In the genomic region with DNA sequence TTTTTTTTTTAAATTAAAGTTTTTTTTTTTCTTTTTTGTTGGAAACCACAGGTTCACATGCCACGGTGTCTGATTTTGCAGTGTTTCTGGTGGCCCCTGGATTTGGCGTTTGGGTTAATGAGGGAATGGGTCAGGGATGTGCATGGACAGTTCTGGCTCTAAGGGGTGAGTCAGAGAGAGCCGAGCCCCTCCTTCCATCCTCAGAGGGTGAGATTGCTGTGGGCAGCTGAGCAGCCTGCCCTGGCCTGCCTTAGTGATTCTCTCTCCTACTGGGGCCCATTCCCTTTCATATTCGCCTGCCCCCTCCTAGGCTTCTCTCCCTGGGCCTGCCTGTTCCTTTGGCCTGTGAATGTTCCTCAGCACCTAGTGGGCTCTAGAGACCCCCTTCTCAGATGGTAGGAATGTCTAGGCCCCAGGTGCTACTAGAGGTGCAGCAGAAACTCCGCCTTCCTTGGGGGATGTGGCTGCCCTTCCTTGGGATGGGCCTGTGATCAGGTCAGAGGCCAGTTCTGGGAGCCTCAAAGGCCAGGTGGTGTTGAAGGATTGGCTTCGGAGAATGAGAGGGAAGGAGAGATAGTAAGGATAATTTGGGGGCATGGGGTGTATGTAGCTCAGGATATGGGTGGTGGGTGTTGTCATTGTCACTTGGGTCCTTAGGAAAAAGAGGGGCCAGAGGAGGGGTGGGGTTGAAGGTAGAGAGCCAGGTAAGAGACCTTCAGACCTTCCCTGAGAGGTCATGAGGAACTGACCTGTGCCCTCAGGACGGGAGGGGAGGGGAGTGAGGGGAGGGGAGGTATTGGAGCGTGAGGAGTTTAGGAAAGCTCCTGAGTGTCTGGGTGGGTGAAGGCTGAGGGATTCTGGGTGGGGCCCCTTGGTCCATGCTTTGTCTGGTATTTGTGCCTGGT, we compare ENCODE assay signal across 10 cellular contexts. TPM values are rescaled to one million over a fixed set of nuclear protein-coding genes. Genes with fewer than 3 reads are reported as not detected.
DNase-seq lines count a peak whose midpoint lies in the region; ATAC-seq and TF ChIP-seq lines count a peak whose summit lies in the region.
"Had no signal": no experiment of that assay in that cellular context is flagged by ENCODE, and none has a peak within 500 bp of the region (broad histone marks: within the 10 kb centered on the region; RNA-seq: fewer than 3 reads in every experiment).

No MANE protein-coding gene starts in this region.

- H3K4me3 Mint-ChIP-seq in activated T-helper 2 cell treated with anti-CD3 and anti-CD28 coated beads, Interferon-gamma antibody, Interleukin-2, Interleukin-4, amounts not matched to agents 10 μg/mL and 5 μg/mL and 100 μg/mL, durations not matched to agents 14 hours and 24 hours and 36 hours (ENCODE audit: low read depth): no peak overlapping the region

- H3K27me3 Mint-ChIP-seq in activated T-helper 2 cell treated with anti-CD3 and anti-CD28 coated beads, Interferon-gamma antibody, Interleukin-2, Interleukin-4, amounts not matched to agents 10 μg/mL and 5 μg/mL and 100 μg/mL, durations not matched to agents 14 hours and 24 hours and 36 hours (ENCODE audit: low read depth): no peaks in the 10 kb centered on the region

- peaks cover 72% of the 10 kb centered on the region for H3K36me3 Mint-ChIP-seq in activated T-helper 2 cell treated with anti-CD3 and anti-CD28 coated beads, Interferon-gamma antibody, Interleukin-2, Interleukin-4, amounts not matched to agents 10 μg/mL and 5 μg/mL and 100 μg/mL, durations not matched to agents 14 hours and 24 hours and 36 hours (ENCODE audit: low read depth)

- H3K4me3 ChIP-seq in kidney epithelial cell (ENCODE audit: low read depth, low read length) (no peak overlapping the region), testis (no peak overlapping the region)

- 84 to 87% methylated on average over 8 of the region's 8 CpGs for WGBS in testis, 2 donors

- H3K27ac ChIP-seq in testis: peak overlapping the region; percentile 39 to 64

- H3K27me3 ChIP-seq in kidney epithelial cell (ENCODE audit: control insufficient read depth, insufficient read depth, low read length): no peaks in the 10 kb centered on the region
- no peaks in the 10 kb centered on the region for H3K27me3 ChIP-seq in testis

- peaks cover 70% of the 10 kb centered on the region for H3K4me1 Mint-ChIP-seq in activated T-helper 2 cell treated with anti-CD3 and anti-CD28 coated beads, Interferon-gamma antibody, Interleukin-2, Interleukin-4, amounts not matched to agents 10 μg/mL and 5 μg/mL and 100 μg/mL, durations not matched to agents 14 hours and 24 hours and 36 hours (ENCODE audit: low read depth)

- DNase-seq in activated effector memory CD4-positive, alpha-beta T cell treated with anti-CD3 and anti-CD28 coated beads, Interleukin-2, amount 50 U/mL, for 16 hours: peak; percentile 59
- no peak for DNase-seq in activated effector memory CD4-positive, alpha-beta T cell treated with Interleukin-2 at 50 U/mL for 16 hours
- no peak for DNase-seq in activated T-helper 2 cell treated with anti-CD3 and anti-CD28 coated beads, Interferon-gamma antibody, Interleukin-2, Interleukin-4, amounts not matched to agents 10 μg/mL and 5 μg/mL and 100 μg/mL, durations not matched to agents 14 hours and 24 hours and 36 hours (ENCODE audit: low spot score)
- DNase-seq in kidney epithelial cell (ENCODE audit: low read depth) (peak; percentile 72), testis (no peak), NAMALWA (ENCODE audit: low spot score) (no peak), NCI-H146 (lab: John Stamatoyannopoulos, UW) (no peak)
- DNase-seq: C1 segment of cervical spinal cord, NCI-H2107 had no signal

- H3K27ac Mint-ChIP-seq in activated T-helper 2 cell treated with anti-CD3 and anti-CD28 coated beads, Interferon-gamma antibody, Interleukin-2, Interleukin-4, amounts not matched to agents 10 μg/mL and 5 μg/mL and 100 μg/mL, durations not matched to agents 14 hours and 24 hours and 36 hours: peak overlapping the region; percentile 92

- H3K36me3 ChIP-seq in kidney epithelial cell (ENCODE audit: control insufficient read depth, insufficient read depth, low read length) (no peaks in the 10 kb centered on the region), testis (ENCODE audit: low read depth, missing control alignments) (no peaks in the 10 kb centered on the region)

- TF ChIP-seq POLR2A in testis (IDR thresholded peaks at IDR 0.05): no peak

- peaks cover 10% of the 10 kb centered on the region for H3K9me3 Mint-ChIP-seq in activated T-helper 2 cell treated with anti-CD3 and anti-CD28 coated beads, Interferon-gamma antibody, Interleukin-2, Interleukin-4, amounts not matched to agents 10 μg/mL and 5 μg/mL and 100 μg/mL, durations not matched to agents 14 hours and 24 hours and 36 hours

- intact Hi-C loops in activated T-helper 2 cell treated with anti-CD3 and anti-CD28 coated beads, Interferon-gamma antibody, Interleukin-2, Interleukin-4, amounts not matched to agents 10 μg/mL and 5 μg/mL and 100 μg/mL, durations not matched to agents 14 hours and 24 hours and 36 hours (cut with micrococcal nuclease): loop anchor here (2.0 to 5.0 kb wide), 2 partner anchors 15 to 272 kb away; no protein-coding TSS in a partner anchor
- intact Hi-C loops in testis (cut with DNase I; ENCODE audit: low total_unique reads): no loop called here

- TF ChIP-seq CTCF in kidney epithelial cell (IDR thresholded peaks at IDR 0.05; ENCODE audit: insufficient read depth, low read length, poor library complexity, severe bottlenecking) (no peak), testis (IDR thresholded peaks at IDR 0.05) (no peak)

- no peak for ATAC-seq in HG03521 (IDR thresholded peaks at IDR 0.05; ENCODE audit: unreplicated experiment)

- H3K9me3 ChIP-seq in testis: no peaks in the 10 kb centered on the region

- H3K4me1 ChIP-seq in testis: peaks cover 43% of the 10 kb centered on the region

RNA-seq across cellular contexts. Expression of a gene that starts 19.8 kb away (rescaled TPM):
- 45.4 and 51.1 TPM in 2 replicates for total RNA-seq in activated T-helper 2 cell treated with anti-CD3 and anti-CD28 coated beads, Interferon-gamma antibody, Interleukin-2, Interleukin-4, amounts not matched to agents 10 μg/mL and 5 μg/mL and 100 μg/mL, durations not matched to agents 14 hours and 24 hours and 36 hours
- total RNA-seq in kidney epithelial cell (111 and 116 TPM in 2 replicates), testis (10 to 100 TPM; 61.4 to 64.6 TPM)
- polyA plus RNA-seq in testis (ENCODE audit: insufficient read depth, low read depth, low replicate concordance): 59.1 TPM

Comparison
In these comparisons a context has a peak if more than half of its experiments do, and no peak if none do; other contexts are left out.
1. DNase-seq: peak in activated effector memory CD4-positive, alpha-beta T cell treated with anti-CD3 and anti-CD28 coated beads, Interleukin-2, amount 50 U/mL, for 16 hours (single experiment) and kidney epithelial cell (single experiment); none in activated effector memory CD4-positive, alpha-beta T cell treated with Interleukin-2 at 50 U/mL for 16 hours (single experiment), activated T-helper 2 cell treated with anti-CD3 and anti-CD28 coated beads, Interferon-gamma antibody, Interleukin-2, Interleukin-4, amounts not matched to agents 10 μg/mL and 5 μg/mL and 100 μg/mL, durations not matched to agents 14 hours and 24 hours and 36 hours (single experiment), testis (single experiment), NAMALWA (single experiment) and NCI-H146 (single experiment).